1 cellular context compared by ENCODE assay signal in the genomic region with DNA sequence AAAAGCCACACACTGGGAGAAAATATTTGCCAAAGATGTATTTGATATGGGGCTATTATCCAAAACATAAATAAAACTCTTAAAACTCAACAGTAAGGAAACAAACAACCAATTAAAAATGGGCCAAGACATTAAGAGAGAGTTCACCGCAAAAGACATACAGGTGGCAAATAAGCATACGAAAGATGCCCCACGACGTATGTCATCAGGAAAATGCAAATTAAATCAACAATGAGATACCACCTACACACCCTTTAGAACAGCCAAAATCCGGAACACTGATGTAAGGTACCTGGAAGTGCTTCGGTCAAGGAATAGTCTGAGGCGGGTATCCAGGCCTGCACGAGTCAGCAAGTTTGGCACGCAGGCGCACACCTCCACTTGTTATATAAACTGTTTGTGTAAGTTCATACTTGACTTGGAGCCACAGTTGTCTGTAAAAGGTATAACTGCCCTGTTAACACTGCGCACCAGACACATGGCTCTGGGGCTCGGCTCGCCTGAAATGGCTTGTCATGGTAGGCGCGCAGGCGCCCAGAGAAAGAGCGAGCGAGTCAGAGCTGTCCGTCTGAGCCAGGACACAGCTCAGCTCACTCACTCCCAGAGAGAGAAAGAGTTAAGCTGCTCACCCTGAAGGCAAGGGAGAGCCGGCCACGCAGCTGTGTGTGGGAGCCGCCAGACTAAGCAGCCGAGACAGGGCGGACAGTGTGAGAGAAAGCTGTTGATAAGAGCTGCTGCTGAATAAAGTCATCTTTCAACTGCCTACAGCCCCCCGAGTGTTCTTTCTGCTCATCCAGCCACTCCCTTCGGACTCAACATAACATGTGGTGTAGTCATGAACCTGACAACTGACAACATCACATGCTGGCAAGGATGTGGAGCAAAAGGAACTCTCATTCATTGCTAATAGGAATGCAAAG.
TF ChIP-seq lines count a peak whose summit lies in the region.

No MANE protein-coding gene starts in this region.

TF ChIP-seq in K562, 482 proteins besides CTCF, POLR2A, EP300 and RAD21 (continued from another document and continues in another):
- TF ChIP-seq, protein P1, sequence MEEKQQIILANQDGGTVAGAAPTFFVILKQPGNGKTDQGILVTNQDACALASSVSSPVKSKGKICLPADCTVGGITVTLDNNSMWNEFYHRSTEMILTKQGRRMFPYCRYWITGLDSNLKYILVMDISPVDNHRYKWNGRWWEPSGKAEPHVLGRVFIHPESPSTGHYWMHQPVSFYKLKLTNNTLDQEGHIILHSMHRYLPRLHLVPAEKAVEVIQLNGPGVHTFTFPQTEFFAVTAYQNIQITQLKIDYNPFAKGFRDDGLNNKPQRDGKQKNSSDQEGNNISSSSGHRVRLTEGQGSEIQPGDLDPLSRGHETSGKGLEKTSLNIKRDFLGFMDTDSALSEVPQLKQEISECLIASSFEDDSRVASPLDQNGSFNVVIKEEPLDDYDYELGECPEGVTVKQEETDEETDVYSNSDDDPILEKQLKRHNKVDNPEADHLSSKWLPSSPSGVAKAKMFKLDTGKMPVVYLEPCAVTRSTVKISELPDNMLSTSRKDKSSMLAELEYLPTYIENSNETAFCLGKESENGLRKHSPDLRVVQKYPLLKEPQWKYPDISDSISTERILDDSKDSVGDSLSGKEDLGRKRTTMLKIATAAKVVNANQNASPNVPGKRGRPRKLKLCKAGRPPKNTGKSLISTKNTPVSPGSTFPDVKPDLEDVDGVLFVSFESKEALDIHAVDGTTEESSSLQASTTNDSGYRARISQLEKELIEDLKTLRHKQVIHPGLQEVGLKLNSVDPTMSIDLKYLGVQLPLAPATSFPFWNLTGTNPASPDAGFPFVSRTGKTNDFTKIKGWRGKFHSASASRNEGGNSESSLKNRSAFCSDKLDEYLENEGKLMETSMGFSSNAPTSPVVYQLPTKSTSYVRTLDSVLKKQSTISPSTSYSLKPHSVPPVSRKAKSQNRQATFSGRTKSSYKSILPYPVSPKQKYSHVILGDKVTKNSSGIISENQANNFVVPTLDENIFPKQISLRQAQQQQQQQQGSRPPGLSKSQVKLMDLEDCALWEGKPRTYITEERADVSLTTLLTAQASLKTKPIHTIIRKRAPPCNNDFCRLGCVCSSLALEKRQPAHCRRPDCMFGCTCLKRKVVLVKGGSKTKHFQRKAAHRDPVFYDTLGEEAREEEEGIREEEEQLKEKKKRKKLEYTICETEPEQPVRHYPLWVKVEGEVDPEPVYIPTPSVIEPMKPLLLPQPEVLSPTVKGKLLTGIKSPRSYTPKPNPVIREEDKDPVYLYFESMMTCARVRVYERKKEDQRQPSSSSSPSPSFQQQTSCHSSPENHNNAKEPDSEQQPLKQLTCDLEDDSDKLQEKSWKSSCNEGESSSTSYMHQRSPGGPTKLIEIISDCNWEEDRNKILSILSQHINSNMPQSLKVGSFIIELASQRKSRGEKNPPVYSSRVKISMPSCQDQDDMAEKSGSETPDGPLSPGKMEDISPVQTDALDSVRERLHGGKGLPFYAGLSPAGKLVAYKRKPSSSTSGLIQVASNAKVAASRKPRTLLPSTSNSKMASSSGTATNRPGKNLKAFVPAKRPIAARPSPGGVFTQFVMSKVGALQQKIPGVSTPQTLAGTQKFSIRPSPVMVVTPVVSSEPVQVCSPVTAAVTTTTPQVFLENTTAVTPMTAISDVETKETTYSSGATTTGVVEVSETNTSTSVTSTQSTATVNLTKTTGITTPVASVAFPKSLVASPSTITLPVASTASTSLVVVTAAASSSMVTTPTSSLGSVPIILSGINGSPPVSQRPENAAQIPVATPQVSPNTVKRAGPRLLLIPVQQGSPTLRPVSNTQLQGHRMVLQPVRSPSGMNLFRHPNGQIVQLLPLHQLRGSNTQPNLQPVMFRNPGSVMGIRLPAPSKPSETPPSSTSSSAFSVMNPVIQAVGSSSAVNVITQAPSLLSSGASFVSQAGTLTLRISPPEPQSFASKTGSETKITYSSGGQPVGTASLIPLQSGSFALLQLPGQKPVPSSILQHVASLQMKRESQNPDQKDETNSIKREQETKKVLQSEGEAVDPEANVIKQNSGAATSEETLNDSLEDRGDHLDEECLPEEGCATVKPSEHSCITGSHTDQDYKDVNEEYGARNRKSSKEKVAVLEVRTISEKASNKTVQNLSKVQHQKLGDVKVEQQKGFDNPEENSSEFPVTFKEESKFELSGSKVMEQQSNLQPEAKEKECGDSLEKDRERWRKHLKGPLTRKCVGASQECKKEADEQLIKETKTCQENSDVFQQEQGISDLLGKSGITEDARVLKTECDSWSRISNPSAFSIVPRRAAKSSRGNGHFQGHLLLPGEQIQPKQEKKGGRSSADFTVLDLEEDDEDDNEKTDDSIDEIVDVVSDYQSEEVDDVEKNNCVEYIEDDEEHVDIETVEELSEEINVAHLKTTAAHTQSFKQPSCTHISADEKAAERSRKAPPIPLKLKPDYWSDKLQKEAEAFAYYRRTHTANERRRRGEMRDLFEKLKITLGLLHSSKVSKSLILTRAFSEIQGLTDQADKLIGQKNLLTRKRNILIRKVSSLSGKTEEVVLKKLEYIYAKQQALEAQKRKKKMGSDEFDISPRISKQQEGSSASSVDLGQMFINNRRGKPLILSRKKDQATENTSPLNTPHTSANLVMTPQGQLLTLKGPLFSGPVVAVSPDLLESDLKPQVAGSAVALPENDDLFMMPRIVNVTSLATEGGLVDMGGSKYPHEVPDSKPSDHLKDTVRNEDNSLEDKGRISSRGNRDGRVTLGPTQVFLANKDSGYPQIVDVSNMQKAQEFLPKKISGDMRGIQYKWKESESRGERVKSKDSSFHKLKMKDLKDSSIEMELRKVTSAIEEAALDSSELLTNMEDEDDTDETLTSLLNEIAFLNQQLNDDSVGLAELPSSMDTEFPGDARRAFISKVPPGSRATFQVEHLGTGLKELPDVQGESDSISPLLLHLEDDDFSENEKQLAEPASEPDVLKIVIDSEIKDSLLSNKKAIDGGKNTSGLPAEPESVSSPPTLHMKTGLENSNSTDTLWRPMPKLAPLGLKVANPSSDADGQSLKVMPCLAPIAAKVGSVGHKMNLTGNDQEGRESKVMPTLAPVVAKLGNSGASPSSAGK (IDR thresholded peaks at IDR 0.05): peak; percentile 72
- TF ChIP-seq MAFG (tag; conservative IDR thresholded peaks at IDR 0.05): peak; percentile 99
- TF ChIP-seq ZFP36 (IDR thresholded peaks at IDR 0.05; ENCODE audit: low read depth, low read length, partially characterized antibody): peak; percentile 12
- TF ChIP-seq ARID2 (IDR thresholded peaks at IDR 0.05): 0 out of 2 replicates have a peak, but pooled peaks have one; percentile 14
- TF ChIP-seq TAF1 (IDR thresholded peaks at IDR 0.05; ENCODE audit: control insufficient read depth, extremely low read depth, insufficient read depth, low read length, severe bottlenecking): peak; percentile 71
- TF ChIP-seq ZNF12 (CRISPR knock-in tag; IDR thresholded peaks at IDR 0.05): peak; percentile 70; the same call in 1 of the 2 replicates
- no peak for TF ChIP-seq ZNF134 (CRISPR knock-in tag; conservative IDR thresholded peaks at IDR 0.05)
- peak; percentile 65; the same call in 1 of the 2 replicates for TF ChIP-seq NFATC3 (IDR thresholded peaks at IDR 0.05)
- TF ChIP-seq POLR2G (IDR thresholded peaks at IDR 0.05; ENCODE audit: low read depth, low read length): peak; percentile 81
- TF ChIP-seq SP1 (CRISPR knock-in tag; IDR thresholded peaks at IDR 0.05): peak; percentile 48; the same call in 1 of the 2 replicates
- TF ChIP-seq XRCC3 (IDR thresholded peaks at IDR 0.05): no peak
- no peak for TF ChIP-seq CHD1 (IDR thresholded peaks at IDR 0.05; ENCODE audit: low read length)
- TF ChIP-seq KLF16 (IDR thresholded peaks at IDR 0.05): peak; percentile 92
- TF ChIP-seq THRAP3 (IDR thresholded peaks at IDR 0.05; ENCODE audit: borderline replicate concordance): peak; percentile 77; the same call in 1 of the 2 replicates
- no peak for TF ChIP-seq IRF1 (CRISPR knock-in tag; IDR thresholded peaks at IDR 0.05; ENCODE audit: borderline replicate concordance)
- TF ChIP-seq KAT2B (IDR thresholded peaks at IDR 0.05; ENCODE audit: low read depth, low read length): no peak
- 0 out of 2 replicates have a peak, but pooled peaks have one; percentile 27 for TF ChIP-seq MEF2D (tag; conservative IDR thresholded peaks at IDR 0.05; ENCODE audit: low read depth)
- peak; percentile 62 for TF ChIP-seq DPF2 (IDR thresholded peaks at IDR 0.05)
- no peak for TF ChIP-seq NR2C2 (CRISPR knock-in tag; IDR thresholded peaks at IDR 0.05)
- TF ChIP-seq NR2C2 (tag; IDR thresholded peaks at IDR 0.05): peak; percentile 83
- TF ChIP-seq ETV5 (CRISPR knock-in tag; IDR thresholded peaks at IDR 0.05; ENCODE audit: low read depth): peak; percentile 72; the same call in 1 of the 2 replicates
- peak; percentile 67 for TF ChIP-seq BRD9 (IDR thresholded peaks at IDR 0.05; ENCODE audit: low read depth, partially characterized antibody)
- no peak for TF ChIP-seq ZNF512 (tag; IDR thresholded peaks at IDR 0.05)
- TF ChIP-seq RB1 (IDR thresholded peaks at IDR 0.05; ENCODE audit: low read depth): peak; percentile 44; the same call in 1 of the 2 replicates
- TF ChIP-seq, protein P2, sequence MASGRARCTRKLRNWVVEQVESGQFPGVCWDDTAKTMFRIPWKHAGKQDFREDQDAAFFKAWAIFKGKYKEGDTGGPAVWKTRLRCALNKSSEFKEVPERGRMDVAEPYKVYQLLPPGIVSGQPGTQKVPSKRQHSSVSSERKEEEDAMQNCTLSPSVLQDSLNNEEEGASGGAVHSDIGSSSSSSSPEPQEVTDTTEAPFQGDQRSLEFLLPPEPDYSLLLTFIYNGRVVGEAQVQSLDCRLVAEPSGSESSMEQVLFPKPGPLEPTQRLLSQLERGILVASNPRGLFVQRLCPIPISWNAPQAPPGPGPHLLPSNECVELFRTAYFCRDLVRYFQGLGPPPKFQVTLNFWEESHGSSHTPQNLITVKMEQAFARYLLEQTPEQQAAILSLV (tag; IDR thresholded peaks at IDR 0.05): no peak
- peak; percentile 93 for TF ChIP-seq CBFA2T3 (IDR thresholded peaks at IDR 0.05)
- TF ChIP-seq TAF9B (IDR thresholded peaks at IDR 0.05; ENCODE audit: partially characterized antibody): peak; percentile 63
- peak; percentile 97 for TF ChIP-seq BACH1 (tag; IDR thresholded peaks at IDR 0.05)
- no peak for TF ChIP-seq ZNF449 (CRISPR knock-in tag; IDR thresholded peaks at IDR 0.05)
- peak; percentile 98 for TF ChIP-seq MAFF (IDR thresholded peaks at IDR 0.05; ENCODE audit: low read length)
- TF ChIP-seq ZFP30 (CRISPR knock-in tag; IDR thresholded peaks at IDR 0.05; ENCODE audit: borderline replicate concordance): no peak
- peak; percentile 49 for TF ChIP-seq MIER1 (IDR thresholded peaks at IDR 0.05; ENCODE audit: low read depth)
- no peak; a peak in 1 of 4 replicates for TF ChIP-seq FOXA3 (CRISPR knock-in tag; conservative IDR thresholded peaks at IDR 0.05 in 1 of 2, IDR thresholded peaks at IDR 0.05 in 1 of 2)
- TF ChIP-seq RAD51 (IDR thresholded peaks at IDR 0.05; ENCODE audit: borderline replicate concordance, low read depth): no peak; the same call in 1 of the 2 replicates
- no peak for TF ChIP-seq RBM15 (IDR thresholded peaks at IDR 0.05; ENCODE audit: insufficient read depth, low read length)
- peak; percentile 64; the same call in 1 of the 2 replicates for TF ChIP-seq NFIC (IDR thresholded peaks at IDR 0.05)
